18 cellular contexts compared by ENCODE assay signal in the genomic region with DNA sequence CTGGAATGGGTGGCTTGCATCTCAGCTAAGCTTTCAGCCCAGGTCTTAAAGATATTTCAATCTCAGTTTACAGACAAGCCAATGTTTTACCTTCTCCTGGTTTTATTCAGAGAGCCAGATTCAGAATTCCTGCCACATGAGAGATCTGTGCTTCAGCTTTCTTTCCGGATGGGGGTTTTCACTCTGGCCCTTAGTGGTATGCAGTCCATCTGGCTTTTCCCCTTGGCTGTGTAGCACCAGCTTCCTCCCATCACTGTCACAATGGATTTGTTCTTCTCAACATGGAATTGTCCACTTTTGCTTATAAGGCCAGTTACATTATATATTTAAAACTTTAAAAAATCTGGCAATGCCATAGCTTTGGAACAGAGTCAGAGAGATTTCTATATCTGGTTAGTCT.
A peak's percentile ranks its signal among the peaks of the same experiment; 100 is the strongest.
DNase-seq lines count a peak whose midpoint lies in the region; ATAC-seq and TF ChIP-seq lines count a peak whose summit lies in the region.
"Had no signal": no experiment of that assay in that cellular context is flagged by ENCODE, and none has a peak within 500 bp of the region (broad histone marks: within the 10 kb centered on the region; RNA-seq: fewer than 3 reads in every experiment).

No MANE protein-coding gene starts in this region.

- H3K4me3 ChIP-seq in adipocyte (ENCODE audit: low read length) (no peak overlapping the region), foreskin fibroblast (ENCODE audit: low read depth in 1 of 2, low read length in 2 of 2) (no peak overlapping the region), ascending aorta (no peak overlapping the region)
- H3K4me3 ChIP-seq: GM23248, PC-9 had no signal

- peak overlapping the region; percentile 71 for H3K27ac Mint-ChIP-seq in osteocyte (ENCODE audit: unreplicated experiment)

- TF ChIP-seq CTCF in foreskin fibroblast (IDR thresholded peaks at IDR 0.05; ENCODE audit: low read depth, low read length), result no peak
- TF ChIP-seq CTCF in osteocyte (IDR thresholded peaks at IDR 0.05), result no peak
- no peak for TF ChIP-seq CTCF in ascending aorta (IDR thresholded peaks at IDR 0.05)

- H3K4me1 ChIP-seq in adipocyte (ENCODE audit: control insufficient read depth, insufficient read depth, low read length) (peaks cover 30% of the 10 kb centered on the region), ascending aorta (no peaks in the 10 kb centered on the region)
- H3K4me1 ChIP-seq: BE2C had no signal

- H3K4me1 Mint-ChIP-seq in osteocyte (ENCODE audit: unreplicated experiment), result peaks cover 45% of the 10 kb centered on the region

- H3K27ac ChIP-seq in ascending aorta, result no peak overlapping the region
- H3K27ac ChIP-seq: GM23248, PC-9 had no signal

- H3K4me3 Mint-ChIP-seq in osteocyte (ENCODE audit: unreplicated experiment), result no peak overlapping the region
- H3K4me3 Mint-ChIP-seq: CD4-positive, alpha-beta memory T cell had no signal

- H3K36me3 ChIP-seq in adipocyte (ENCODE audit: control insufficient read depth, insufficient read depth, low read length, severe bottlenecking), result no peaks in the 10 kb centered on the region
- H3K36me3 ChIP-seq in ascending aorta, result no peaks in the 10 kb centered on the region
- H3K36me3 ChIP-seq: BE2C had no signal

- H3K9me3 ChIP-seq in adipocyte (ENCODE audit: control insufficient read depth, low read length), result no peaks in the 10 kb centered on the region
- H3K9me3 ChIP-seq in ascending aorta, result no peaks in the 10 kb centered on the region
- H3K9me3 ChIP-seq: BE2C had no signal

- H3K27me3 ChIP-seq in adipocyte (replicated peaks; ENCODE audit: control insufficient read depth, insufficient read depth, low read length), result no peaks in the 10 kb centered on the region
- H3K27me3 ChIP-seq in ascending aorta, result no peaks in the 10 kb centered on the region
- H3K27me3 ChIP-seq: BE2C had no signal

- intact Hi-C loops in ascending aorta (cut with DNase I), result no loop called here

- no peaks in the 10 kb centered on the region for H3K27me3 Mint-ChIP-seq in osteocyte (ENCODE audit: unreplicated experiment)

- H3K9me3 Mint-ChIP-seq in osteocyte (ENCODE audit: unreplicated experiment), result no peaks in the 10 kb centered on the region
- H3K9me3 Mint-ChIP-seq: CD4-positive, alpha-beta memory T cell had no signal

- DNase-seq in EH (ENCODE audit: low read depth), result peak; percentile 54
- DNase-seq in adipocyte (ENCODE audit: low read depth), result peak; percentile 40
- peak; percentile 43 to 70 for DNase-seq in foreskin fibroblast
- no peak for DNase-seq in osteocyte (ENCODE audit: extremely low spot score, unreplicated experiment)
- no peak for DNase-seq in ascending aorta (ENCODE audit: low spot score in 2 of 2)
- DNase-seq: BE2C; CD4-positive, alpha-beta memory T cell; DMS79 treated with DMSO at 0.1 percent for 48 hours; GDM1; GM23248; NCI-H1436 treated with DMSO at 0.1 percent for 48 hours; NCI-H2107; NCI-H226; NCI-H526 treated with DMSO at 0.1 percent for 48 hours; NK-92 treated with Interleukin-12 subunit alpha and Interleukin-12 subunit beta, amount 100 ng/mL, for 24 hours; PC-9 had no signal

- no peaks in the 10 kb centered on the region for H3K36me3 Mint-ChIP-seq in osteocyte (ENCODE audit: unreplicated experiment)
- H3K36me3 Mint-ChIP-seq: CD4-positive, alpha-beta memory T cell had no signal

- no peak for ATAC-seq in GM21360 (IDR thresholded peaks at IDR 0.05; ENCODE audit: unreplicated experiment)
- ATAC-seq in HG03025 (IDR thresholded peaks at IDR 0.05; ENCODE audit: low FRiP score, unreplicated experiment), result no peak

- H3K9ac ChIP-seq in adipocyte (ENCODE audit: low read length), result no peak overlapping the region
- H3K9ac ChIP-seq: GM23248 had no signal

Comparison
In these comparisons a context has a peak if more than half of its experiments do, and no peak if none do; other contexts are left out.
1. DNase-seq: peak in EH (single experiment), adipocyte (single experiment) and foreskin fibroblast (2 of 2); none in osteocyte (single experiment) and ascending aorta (0 of 2).